Comparison of ENCODE assay signal across 11 cellular contexts in genomic region chr1:206545351-206545750, GRCh38. TPM values are rescaled to one million over a fixed set of nuclear protein-coding genes. Genes with fewer than 3 reads are reported as not detected.
DNase-seq lines count a peak whose midpoint lies in the region; ATAC-seq and TF ChIP-seq lines count a peak whose summit lies in the region.
"Had no signal": no experiment of that assay in that cellular context is flagged by ENCODE, and none has a peak within 500 bp of the region (broad histone marks: within the 10 kb centered on the region; RNA-seq: fewer than 3 reads in every experiment).

No MANE protein-coding gene starts in this region.

- no peak overlapping the region for H3K4me3 ChIP-seq in CD8-positive, alpha-beta memory T cell (ENCODE audit: low read length)
- no peak overlapping the region for H3K4me3 ChIP-seq in spleen

- CTCF ChIA-PET in activated naive CD4-positive, alpha-beta T cell treated with anti-CD3 and anti-CD28 coated beads for 36 hours (lab: Charles Lee): interaction anchor here (0.6 to 7.6 kb wide), 39 partner anchors 10 to 507 kb away, joined by 3 to 267 read pairs (median 5); partner anchors contain the start of genes DYRK3, EIF2D and RASSF5
- CTCF ChIA-PET in CD8-positive, alpha-beta memory T cell (lab: Charles Lee): interaction anchor here (0.5 to 10.1 kb wide), 34 partner anchors 13 to 232 kb away, joined by 3 to 305 read pairs (median 5); partner anchors contain the start of genes DYRK3, EIF2D, IKBKE and RASSF5

- H3K27me3 Mint-ChIP-seq in activated naive CD4-positive, alpha-beta T cell treated with anti-CD3 and anti-CD28 coated beads for 36 hours (ENCODE audit: low read depth): no peaks in the 10 kb centered on the region
- peaks cover 0 to 3% of the 10 kb centered on the region in 2 donors for H3K27me3 Mint-ChIP-seq in CD8-positive, alpha-beta memory T cell

- H3K9me3 ChIP-seq in CD8-positive, alpha-beta memory T cell (ENCODE audit: low read length): no peaks in the 10 kb centered on the region
- no peaks in the 10 kb centered on the region for H3K9me3 ChIP-seq in spleen

- no peak overlapping the region for H3K4me3 Mint-ChIP-seq in activated naive CD4-positive, alpha-beta T cell treated with anti-CD3 and anti-CD28 coated beads for 36 hours
- peak overlapping the region in 1 of 7 donors; percentile 16 for H3K4me3 Mint-ChIP-seq in CD8-positive, alpha-beta memory T cell

- no peak overlapping the region for H3K27ac ChIP-seq in CD8-positive, alpha-beta memory T cell (ENCODE audit: low read depth, low read length)
- H3K27ac ChIP-seq in spleen: no peak overlapping the region

- DNase-seq in activated naive CD4-positive, alpha-beta T cell treated with anti-CD3 and anti-CD28 coated beads for 36 hours: no peak
- DNase-seq in activated naive CD4-positive, alpha-beta T cell treated with Interleukin-2 at 50 U/mL for 16 hours: no peak
- DNase-seq in CD8-positive, alpha-beta memory T cell: no peak
- DNase-seq in activated naive CD4-positive, alpha-beta T cell treated with anti-CD3 and anti-CD28 coated beads, Interleukin-2, amount 50 U/mL, for 72 hours (ENCODE audit: low spot score in 2 of 2): peak in 1 of 2 donors; percentile 2
- DNase-seq in spleen: peak; percentile 16
- DNase-seq in kidney glomerular epithelial cell (lab: John Stamatoyannopoulos, UW): no peak
- DNase-seq: DMS 273 treated with DMSO at 0.1 percent for 48 hours, NCI-H1436 treated with DMSO at 0.1 percent for 48 hours, NCI-H2081 treated with DMSO at 0.1 percent for 48 hours, SHP77 treated with DMSO at 0.1 percent for 48 hours had no signal

- TF ChIP-seq POLR2A in spleen (IDR thresholded peaks at IDR 0.05): no peak

- intact Hi-C loops in activated naive CD4-positive, alpha-beta T cell treated with anti-CD3 and anti-CD28 coated beads for 36 hours (cut with micrococcal nuclease): loop anchor here (1.0 to 2.0 kb wide), 8 partner anchors 11 to 119 kb away; partner anchors contain the start of gene RASSF5
- intact Hi-C loops in spleen (cut with DNase I; ENCODE audit: low total_unique reads): no loop called here

- TF ChIP-seq CTCF in spleen (IDR thresholded peaks at IDR 0.05 in 8 of 11, conservative IDR thresholded peaks at IDR 0.05 in 3 of 11): no peak

- POLR2A ChIA-PET in CD8-positive, alpha-beta memory T cell (lab: Charles Lee): interaction anchor here (0.6 to 2.3 kb wide), 9 partner anchors 11 to 508 kb away, joined by 4 to 9 read pairs (median 5); partner anchors contain the start of gene PFKFB2

- peaks cover 19% of the 10 kb centered on the region for H3K4me1 Mint-ChIP-seq in activated naive CD4-positive, alpha-beta T cell treated with anti-CD3 and anti-CD28 coated beads for 36 hours (ENCODE audit: low read depth)
- H3K4me1 Mint-ChIP-seq in CD8-positive, alpha-beta memory T cell: peaks cover 13 to 19% (median 15%) of the 10 kb centered on the region in 3 donors

- H3K9me3 Mint-ChIP-seq in activated naive CD4-positive, alpha-beta T cell treated with anti-CD3 and anti-CD28 coated beads for 36 hours: no peaks in the 10 kb centered on the region
- no peaks in the 10 kb centered on the region for H3K9me3 Mint-ChIP-seq in CD8-positive, alpha-beta memory T cell
- no peaks in the 10 kb centered on the region for H3K9me3 Mint-ChIP-seq in activated naive CD4-positive, alpha-beta T cell treated with anti-CD3 and anti-CD28 coated beads, Interleukin-2, amount 50 U/mL, for 72 hours

- H3K27me3 ChIP-seq in CD8-positive, alpha-beta memory T cell (ENCODE audit: insufficient read depth, low read length, poor library complexity, severe bottlenecking): no peaks in the 10 kb centered on the region
- no peaks in the 10 kb centered on the region for H3K27me3 ChIP-seq in spleen (replicated peaks in 1 of 7)

- H3K36me3 Mint-ChIP-seq in activated naive CD4-positive, alpha-beta T cell treated with anti-CD3 and anti-CD28 coated beads for 36 hours (ENCODE audit: low read depth): no peaks in the 10 kb centered on the region
- no peaks in the 10 kb centered on the region for H3K36me3 Mint-ChIP-seq in CD8-positive, alpha-beta memory T cell
- H3K36me3 Mint-ChIP-seq in activated naive CD4-positive, alpha-beta T cell treated with anti-CD3 and anti-CD28 coated beads, Interleukin-2, amount 50 U/mL, for 72 hours: peaks cover 0 to 7% of the 10 kb centered on the region in 2 donors

- H3K27ac Mint-ChIP-seq in activated naive CD4-positive, alpha-beta T cell treated with anti-CD3 and anti-CD28 coated beads for 36 hours: peak overlapping the region; percentile 70
- peak overlapping the region in 5 of 8 donors; percentile 40 to 79 (median 50) for H3K27ac Mint-ChIP-seq in CD8-positive, alpha-beta memory T cell
- peak overlapping the region in 1 of 2 donors; percentile 6 for H3K27ac Mint-ChIP-seq in activated naive CD4-positive, alpha-beta T cell treated with anti-CD3 and anti-CD28 coated beads, Interleukin-2, amount 50 U/mL, for 72 hours

- ATAC-seq in activated naive CD4-positive, alpha-beta T cell treated with anti-CD3 and anti-CD28 coated beads, Interleukin-2, amount 50 U/mL, for 72 hours: peak; percentile 18 to 25
- no peak for ATAC-seq in GM19455 (IDR thresholded peaks at IDR 0.05; ENCODE audit: unreplicated experiment)

- H3K36me3 ChIP-seq in CD8-positive, alpha-beta memory T cell (ENCODE audit: insufficient read depth, low read length): no peaks in the 10 kb centered on the region
- H3K36me3 ChIP-seq in spleen: no peaks in the 10 kb centered on the region

- H3K4me1 ChIP-seq in CD8-positive, alpha-beta memory T cell (ENCODE audit: insufficient read depth, low read length): peaks cover 12% of the 10 kb centered on the region
- peaks cover 5 to 39% (median 15%) of the 10 kb centered on the region in 6 donors for H3K4me1 ChIP-seq in spleen

- 92 to 100% (median 96%) methylated on average over 1 of the region's 1 CpG for WGBS in spleen, 5 donors

RNA-seq across cellular contexts. Expression of gene RASSF5, which starts 38.0 kb away (rescaled TPM):
- total RNA-seq in activated naive CD4-positive, alpha-beta T cell treated with anti-CD3 and anti-CD28 coated beads for 36 hours: 100 to 1,000 TPM; 257 to 258 TPM
- 100 to 1,000 TPM; 163 to 165 TPM for total RNA-seq in CD8-positive, alpha-beta memory T cell
- 329 TPM for polyA plus RNA-seq in CD8-positive, alpha-beta memory T cell
- 100 to 1,000 TPM; 212 to 239 TPM for total RNA-seq in activated naive CD4-positive, alpha-beta T cell treated with anti-CD3 and anti-CD28 coated beads, Interleukin-2, amount 50 U/mL, for 72 hours
- 100 to 1,000 TPM; 121 to 168 (median 131) TPM for total RNA-seq in spleen
- 10 to 100 TPM; 32.2 to 39.5 (median 35.8) TPM for polyA plus RNA-seq in spleen
